In the genomic region with DNA sequence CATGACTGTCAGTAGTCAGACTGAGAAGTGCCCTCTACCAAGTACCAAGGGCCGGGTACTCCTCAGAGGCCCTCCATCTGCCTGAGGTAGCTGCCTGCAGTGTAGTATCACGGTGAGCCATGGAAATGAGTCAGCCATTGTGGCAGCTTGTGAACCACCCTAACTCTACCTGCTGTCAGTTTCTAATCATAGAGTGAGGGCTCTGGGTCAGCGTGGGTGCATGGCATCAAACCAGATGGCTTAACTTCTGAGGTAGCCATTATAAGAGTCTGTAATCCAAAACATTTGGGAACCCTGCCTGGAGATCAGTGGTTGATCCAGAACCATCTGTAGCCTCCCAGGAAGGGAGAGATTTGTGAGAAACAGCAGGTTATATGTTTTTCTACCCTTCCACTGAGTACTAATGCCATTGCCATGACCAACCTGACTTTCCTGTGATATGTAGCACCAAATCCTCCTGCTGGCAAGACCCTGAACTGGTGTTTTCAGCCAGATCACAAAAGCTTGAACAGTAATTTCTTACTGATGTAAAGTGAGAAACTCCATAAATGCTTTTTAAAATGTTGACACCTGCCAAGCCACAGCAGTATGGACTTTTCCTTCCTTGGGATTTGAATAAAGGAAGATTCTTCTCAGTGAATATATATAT, we compare ENCODE assay signal across 2 cellular contexts.
TF ChIP-seq lines count a peak whose summit lies in the region.

No MANE protein-coding gene starts in this region.

TF ChIP-seq in GM12878, 131 proteins besides CTCF, POLR2A, EP300 and RAD21:
- TF ChIP-seq RCOR1 (conservative IDR thresholded peaks at IDR 0.05; ENCODE audit: low read depth, low read length) (no peak), RFX5 (IDR thresholded peaks at IDR 0.05; ENCODE audit: low read depth, low read length) (no peak), MYB (IDR thresholded peaks at IDR 0.05; ENCODE audit: borderline replicate concordance, low read depth, low read length) (no peak), IRF4 (IDR thresholded peaks at IDR 0.05; ENCODE audit: low read depth, low read length) (no peak), SREBF2 (IDR thresholded peaks at IDR 0.05; ENCODE audit: low read length) (no peak), TBL1XR1 (IDR thresholded peaks at IDR 0.05; ENCODE audit: low read depth, low read length) (no peak)

TF ChIP-seq in HepG2, 621 proteins besides CTCF, POLR2A, EP300 and RAD21:
- TF ChIP-seq, protein P1, sequence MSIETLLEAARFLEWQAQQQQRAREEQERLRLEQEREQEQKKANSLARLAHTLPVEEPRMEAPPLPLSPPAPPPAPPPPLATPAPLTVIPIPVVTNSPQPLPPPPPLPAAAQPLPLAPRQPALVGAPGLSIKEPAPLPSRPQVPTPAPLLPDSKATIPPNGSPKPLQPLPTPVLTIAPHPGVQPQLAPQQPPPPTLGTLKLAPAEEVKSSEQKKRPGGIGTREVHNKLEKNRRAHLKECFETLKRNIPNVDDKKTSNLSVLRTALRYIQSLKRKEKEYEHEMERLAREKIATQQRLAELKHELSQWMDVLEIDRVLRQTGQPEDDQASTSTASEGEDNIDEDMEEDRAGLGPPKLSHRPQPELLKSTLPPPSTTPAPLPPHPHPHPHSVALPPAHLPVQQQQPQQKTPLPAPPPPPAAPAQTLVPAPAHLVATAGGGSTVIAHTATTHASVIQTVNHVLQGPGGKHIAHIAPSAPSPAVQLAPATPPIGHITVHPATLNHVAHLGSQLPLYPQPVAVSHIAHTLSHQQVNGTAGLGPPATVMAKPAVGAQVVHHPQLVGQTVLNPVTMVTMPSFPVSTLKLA (IDR thresholded peaks at IDR 0.05) = no peak
- TF ChIP-seq RAD51 (IDR thresholded peaks at IDR 0.05; ENCODE audit: borderline replicate concordance) (no peak), TOE1 (CRISPR knock-in tag; IDR thresholded peaks at IDR 0.05) (no peak), SNAPC2 (CRISPR knock-in tag; IDR thresholded peaks at IDR 0.05) (no peak), KAT2B (IDR thresholded peaks at IDR 0.05; ENCODE audit: borderline replicate concordance, low read depth, low read length) (no peak), ZNF18 (CRISPR knock-in tag; IDR thresholded peaks at IDR 0.05; ENCODE audit: insufficient replicate concordance) (no peak), ELF1 (CRISPR knock-in tag; IDR thresholded peaks at IDR 0.05) (no peak), ZBTB21 (CRISPR knock-in tag; IDR thresholded peaks at IDR 0.05) (no peak), ATF3 (CRISPR knock-in tag; IDR thresholded peaks at IDR 0.05) (no peak)
- TF ChIP-seq, protein P2, sequence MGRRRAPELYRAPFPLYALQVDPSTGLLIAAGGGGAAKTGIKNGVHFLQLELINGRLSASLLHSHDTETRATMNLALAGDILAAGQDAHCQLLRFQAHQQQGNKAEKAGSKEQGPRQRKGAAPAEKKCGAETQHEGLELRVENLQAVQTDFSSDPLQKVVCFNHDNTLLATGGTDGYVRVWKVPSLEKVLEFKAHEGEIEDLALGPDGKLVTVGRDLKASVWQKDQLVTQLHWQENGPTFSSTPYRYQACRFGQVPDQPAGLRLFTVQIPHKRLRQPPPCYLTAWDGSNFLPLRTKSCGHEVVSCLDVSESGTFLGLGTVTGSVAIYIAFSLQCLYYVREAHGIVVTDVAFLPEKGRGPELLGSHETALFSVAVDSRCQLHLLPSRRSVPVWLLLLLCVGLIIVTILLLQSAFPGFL (CRISPR knock-in tag; IDR thresholded peaks at IDR 0.05) = no peak
